Comparison of ENCODE assay signal across 23 cellular contexts in genomic region chr2:128388414-128389032, GRCh38.
DNase-seq lines count a peak whose midpoint lies in the region; ATAC-seq and TF ChIP-seq lines count a peak whose summit lies in the region.
"Had no signal": no experiment of that assay in that cellular context is flagged by ENCODE, and none has a peak within 500 bp of the region (broad histone marks: within the 10 kb centered on the region; RNA-seq: fewer than 3 reads in every experiment).

No MANE protein-coding gene starts in this region.

- H4K20me1 ChIP-seq in GM23338 (replicated peaks; ENCODE audit: insufficient read depth) = no peaks in the 10 kb centered on the region

- no peaks in the 10 kb centered on the region for H3F3A ChIP-seq in GM23338 (replicated peaks; ENCODE audit: low read depth)

- H3K79me2 ChIP-seq in GM23338 (replicated peaks; ENCODE audit: insufficient read depth) = no peaks in the 10 kb centered on the region

- H3K36me3 Mint-ChIP-seq in GM23338 (ENCODE audit: low read depth) = no peaks in the 10 kb centered on the region; the same call in 2 of the 3 replicates
- H3K36me3 Mint-ChIP-seq: brain had no signal

- H3K4me3 ChIP-seq in GM23338 = no peak overlapping the region
- no peak overlapping the region for H3K4me3 ChIP-seq in RWPE2 (ENCODE audit: severe bottlenecking)
- no peak overlapping the region for H3K4me3 ChIP-seq in spleen
- H3K4me3 ChIP-seq: dorsolateral prefrontal cortex, esophagus muscularis mucosa, heart left ventricle, testis had no signal

- H3K4me1 ChIP-seq in GM23338 (ENCODE audit: insufficient read depth) (0 out of 2 replicates have a peak, but pooled peaks cover 5% of the 10 kb centered on the region), RWPE2 (ENCODE audit: insufficient read depth, poor library complexity, severe bottlenecking) (no peaks in the 10 kb centered on the region), spleen (no peaks in the 10 kb centered on the region)
- H3K4me1 ChIP-seq: BE2C, esophagus muscularis mucosa had no signal

- H3K27me3 Mint-ChIP-seq in GM23338 (ENCODE audit: insufficient read depth, low read depth, poor library complexity) = peaks cover 12% of the 10 kb centered on the region

- no peak overlapping the region for H3K27ac ChIP-seq in GM23338 (ENCODE audit: low read depth)
- no peak overlapping the region for H3K27ac ChIP-seq in RWPE2 (ENCODE audit: poor library complexity, severe bottlenecking)
- H3K27ac ChIP-seq in spleen = no peak overlapping the region
- H3K27ac ChIP-seq: dorsolateral prefrontal cortex, esophagus muscularis mucosa, heart left ventricle, testis had no signal

- peaks cover 17% of the 10 kb centered on the region for H3K4me1 Mint-ChIP-seq in GM23338

- WGBS in spleen, 5 donors = 80 to 88% (median 85%) methylated on average over 10 of the region's 10 CpGs

- H3K4me3 Mint-ChIP-seq in GM23338 = no peak overlapping the region
- H3K4me3 Mint-ChIP-seq: activated naive CD4-positive, alpha-beta T cell treated with anti-CD3 and anti-CD28 coated beads for 36 hours; brain had no signal

- no peaks in the 10 kb centered on the region for H3K27me3 ChIP-seq in GM23338 (ENCODE audit: insufficient read depth)
- H3K27me3 ChIP-seq in RWPE2 (ENCODE audit: insufficient read depth, poor library complexity, severe bottlenecking) = no peaks in the 10 kb centered on the region
- H3K27me3 ChIP-seq in spleen (replicated peaks in 1 of 7) = peaks cover 0 to 3% (median 0%) of the 10 kb centered on the region in 7 donors
- H3K27me3 ChIP-seq: BE2C, dorsolateral prefrontal cortex, heart left ventricle, testis had no signal

- no peaks in the 10 kb centered on the region for H3K36me3 ChIP-seq in GM23338 (ENCODE audit: insufficient read depth)
- no peaks in the 10 kb centered on the region for H3K36me3 ChIP-seq in RWPE2 (ENCODE audit: low read depth)
- no peaks in the 10 kb centered on the region for H3K36me3 ChIP-seq in spleen
- H3K36me3 ChIP-seq: BE2C, esophagus muscularis mucosa, heart left ventricle had no signal

- no peak overlapping the region for H3K27ac Mint-ChIP-seq in GM23338
- H3K27ac Mint-ChIP-seq: activated naive CD4-positive, alpha-beta T cell treated with anti-CD3 and anti-CD28 coated beads for 36 hours had no signal

- 0 out of 2 replicates have a peak overlapping the region, but pooled peaks have one; percentile 18 for H2AFZ ChIP-seq in GM23338

- TF ChIP-seq CTCF in GM23338 (conservative IDR thresholded peaks at IDR 0.05; ENCODE audit: low read depth in 2 of 2) (no peak), RWPE2 (IDR thresholded peaks at IDR 0.05; ENCODE audit: poor library complexity, severe bottlenecking) (no peak), spleen (IDR thresholded peaks at IDR 0.05 in 8 of 11, conservative IDR thresholded peaks at IDR 0.05 in 3 of 11) (no peak)

- ATAC-seq in GM23338 = no peak
- no peak; the same call in 2 of the 3 replicates for ATAC-seq in RWPE2 (ENCODE audit: low read depth)
- ATAC-seq: heart left ventricle had no signal

- H3K9me2 ChIP-seq in GM23338 (ENCODE audit: insufficient read depth) = no peaks in the 10 kb centered on the region

- intact Hi-C loops in spleen (cut with DNase I; ENCODE audit: low total_unique reads) = no loop called here

- H3K4me2 ChIP-seq in GM23338 = no peak overlapping the region

- no peak for DNase-seq in GM23338 (ENCODE audit: low spot score)
- peak; percentile 31 for DNase-seq in RWPE2 (ENCODE audit: low spot score)
- peak; percentile 62 for DNase-seq in islet precursor cell
- DNase-seq in spleen = peak; percentile 63
- DNase-seq in cortex of kidney (lab: John Stamatoyannopoulos, UW) = no peak
- DNase-seq in NOMO-1 treated with DMSO at 0.1 percent for 48 hours (lab: John Stamatoyannopoulos, UW; ENCODE audit: unreplicated experiment) = no peak
- no peak for DNase-seq in activated CD4-positive, alpha-beta T cell treated with anti-CD3 and anti-CD28 coated beads, Interleukin-2, amount 50 U/mL, for 48 hours
- DNase-seq: activated CD8-positive, alpha-beta memory T cell treated with anti-CD3 and anti-CD28 coated beads, Interleukin-2, amount 50 U/mL, for 48 hours; activated naive CD4-positive, alpha-beta T cell treated with anti-CD3 and anti-CD28 coated beads for 36 hours; BE2C; GF-D8; KG1; NCI-H1105 treated with DMSO at 0.1 percent for 48 hours; NCI-H2171; NCI-H774; occipital lobe; stimulated activated CD4-positive, alpha-beta T cell treated with anti-CD3 and anti-CD28 coated beads, Interleukin-4, amount 100 ng/mL, for 4 hours; stimulated activated CD8-positive, alpha-beta memory T cell treated with anti-CD3 and anti-CD28 coated beads, Interleukin-4, amount 100 ng/mL, for 48 hours; testis had no signal

- no peaks in the 10 kb centered on the region for H3K9me3 ChIP-seq in RWPE2 (ENCODE audit: severe bottlenecking)
- no peaks in the 10 kb centered on the region for H3K9me3 ChIP-seq in spleen
- H3K9me3 ChIP-seq: BE2C, esophagus muscularis mucosa, heart left ventricle, testis had no signal

- H3K9me3 Mint-ChIP-seq in GM23338 = no peaks in the 10 kb centered on the region; the same call in 2 of the 3 replicates
- H3K9me3 Mint-ChIP-seq: activated naive CD4-positive, alpha-beta T cell treated with anti-CD3 and anti-CD28 coated beads for 36 hours had no signal

- no peak for TF ChIP-seq POLR2A in spleen (IDR thresholded peaks at IDR 0.05)

TF ChIP-seq in GM23338, 12 proteins besides CTCF, POLR2A, EP300 and RAD21:
- TF ChIP-seq STAT1 (IDR thresholded peaks at IDR 0.05; ENCODE audit: unreplicated experiment) (no peak), POLR2AphosphoS5 (IDR thresholded peaks at IDR 0.05; ENCODE audit: low read depth) (no peak), ZNF462 (CRISPR knock-in tag; IDR thresholded peaks at IDR 0.05) (no peak), JUNB (IDR thresholded peaks at IDR 0.05; ENCODE audit: unreplicated experiment) (no peak), ZNF331 (CRISPR knock-in tag; IDR thresholded peaks at IDR 0.05; ENCODE audit: low read depth) (no peak), EZH2 (IDR thresholded peaks at IDR 0.05; ENCODE audit: low read depth, unreplicated experiment) (no peak), NANOG (IDR thresholded peaks at IDR 0.05; ENCODE audit: borderline replicate concordance) (no peak)

Comparison
In these comparisons a context has a peak if more than half of its experiments do, and no peak if none do; other contexts are left out.
1. DNase-seq: peak in RWPE2 (single experiment), islet precursor cell (single experiment) and spleen (single experiment); none in GM23338 (single experiment), cortex of kidney (single experiment), NOMO-1 treated with DMSO at 0.1 percent for 48 hours (single experiment) and activated CD4-positive, alpha-beta T cell treated with anti-CD3 and anti-CD28 coated beads, Interleukin-2, amount 50 U/mL, for 48 hours (0 of 2).